ENCODE assay signal across 31 cellular contexts in genomic region chr4:94791701-94792100, GRCh38. TPM values are rescaled to one million over a fixed set of nuclear protein-coding genes. Genes with fewer than 3 reads are reported as not detected.
"Had no signal": no experiment of that assay in that cellular context is flagged by ENCODE, and none has a peak within 500 bp of the region (broad histone marks: within the 10 kb centered on the region; RNA-seq: fewer than 3 reads in every experiment).

No MANE protein-coding gene starts in this region.

- H3K79me2 ChIP-seq: parathyroid adenoma had no signal

- H3K4me3 ChIP-seq: neural progenitor cell, ovary, psoas muscle, right lobe of liver, sigmoid colon, smooth muscle cell, spleen, stomach, suprapubic skin, testis, tibial artery, transverse colon, upper lobe of right lung, uterus had no signal

- H3K9me3 ChIP-seq: ovary, psoas muscle, right lobe of liver, sigmoid colon, spleen, stomach, suprapubic skin, testis, tibial artery, transverse colon, upper lobe of right lung, uterus had no signal

- H3K4me1 ChIP-seq: neural progenitor cell, parathyroid adenoma, psoas muscle, right lobe of liver, sigmoid colon, spleen, stomach, suprapubic skin, testis, tibial artery, transverse colon, upper lobe of right lung, uterus had no signal

- ATAC-seq: naive thymus-derived CD8-positive, alpha-beta T cell; natural killer cell treated with Interleukin-12 subunit alpha and Interleukin-12 subunit beta and Interleukin-15 and Interleukin-18, amount 100 ng/mL, for 72 hours; psoas muscle; right cardiac atrium; right lobe of liver; stimulated activated effector memory CD8-positive, alpha-beta T cell treated with anti-CD3 and anti-CD28 coated beads, Interleukin-12 subunit alpha, Interleukin-12 subunit beta, amount 100 ng/mL, for 72 hours; stimulated activated naive B cell treated with anti-CD40 and anti-IgM and Interleukin-4, amounts not matched to agents 10 μg/mL and 1 μg/mL and 100 μg/mL, for 72 hours; upper lobe of right lung had no signal

- H3K27ac Mint-ChIP-seq: naive B cell; naive thymus-derived CD8-positive, alpha-beta T cell; natural killer cell treated with Interleukin-12 subunit alpha and Interleukin-12 subunit beta and Interleukin-15 and Interleukin-18, amount 100 ng/mL, for 72 hours; neural progenitor cell; progenitor cell of endocrine pancreas; stimulated activated effector memory CD8-positive, alpha-beta T cell treated with anti-CD3 and anti-CD28 coated beads, Interleukin-12 subunit alpha, Interleukin-12 subunit beta, amount 100 ng/mL, for 72 hours; stimulated activated naive B cell treated with anti-CD40 and anti-IgM and Interleukin-4, amounts not matched to agents 10 μg/mL and 1 μg/mL and 100 μg/mL, for 72 hours; stimulated activated naive CD8-positive, alpha-beta T cell treated with anti-CD3 and anti-CD28 coated beads, Interleukin-15, Interleukin-2, amounts not matched to agents 100 ng/mL and 50 ng/mL, for 24 hours; type B pancreatic cell had no signal

- H3K27me3 ChIP-seq: neural progenitor cell, ovary, right lobe of liver, sigmoid colon, spleen, stomach, suprapubic skin, testis, tibial artery, transverse colon, upper lobe of right lung, uterus had no signal

- H3K27ac ChIP-seq: neural progenitor cell, ovary, parathyroid adenoma, psoas muscle, right lobe of liver, sigmoid colon, spleen, stomach, suprapubic skin, testis, tibial artery, transverse colon, upper lobe of right lung, uterus had no signal

- H3K9ac ChIP-seq: neural progenitor cell, parathyroid adenoma had no signal

- H3K4me3 Mint-ChIP-seq: naive B cell; naive thymus-derived CD8-positive, alpha-beta T cell; natural killer cell treated with Interleukin-12 subunit alpha and Interleukin-12 subunit beta and Interleukin-15 and Interleukin-18, amount 100 ng/mL, for 72 hours; neural progenitor cell; stimulated activated effector memory CD8-positive, alpha-beta T cell treated with anti-CD3 and anti-CD28 coated beads, Interleukin-12 subunit alpha, Interleukin-12 subunit beta, amount 100 ng/mL, for 72 hours; stimulated activated naive B cell treated with anti-CD40 and anti-IgM and Interleukin-4, amounts not matched to agents 10 μg/mL and 1 μg/mL and 100 μg/mL, for 72 hours; stimulated activated naive CD8-positive, alpha-beta T cell treated with anti-CD3 and anti-CD28 coated beads, Interleukin-15, Interleukin-2, amounts not matched to agents 100 ng/mL and 50 ng/mL, for 24 hours; type B pancreatic cell had no signal

- H3K36me3 ChIP-seq: neural progenitor cell, ovary, right lobe of liver, sigmoid colon, spleen, stomach, suprapubic skin, tibial artery, transverse colon, upper lobe of right lung, uterus had no signal

- H3K27me3 Mint-ChIP-seq: naive B cell; naive thymus-derived CD8-positive, alpha-beta T cell; natural killer cell treated with Interleukin-12 subunit alpha and Interleukin-12 subunit beta and Interleukin-15 and Interleukin-18, amount 100 ng/mL, for 72 hours; progenitor cell of endocrine pancreas; stimulated activated naive B cell treated with anti-CD40 and anti-IgM and Interleukin-4, amounts not matched to agents 10 μg/mL and 1 μg/mL and 100 μg/mL, for 72 hours; stimulated activated naive CD8-positive, alpha-beta T cell treated with anti-CD3 and anti-CD28 coated beads, Interleukin-15, Interleukin-2, amounts not matched to agents 100 ng/mL and 50 ng/mL, for 24 hours; type B pancreatic cell had no signal

- H3K4me1 Mint-ChIP-seq: naive B cell; naive thymus-derived CD8-positive, alpha-beta T cell; neural progenitor cell; stimulated activated effector memory CD8-positive, alpha-beta T cell treated with anti-CD3 and anti-CD28 coated beads, Interleukin-12 subunit alpha, Interleukin-12 subunit beta, amount 100 ng/mL, for 72 hours; stimulated activated naive B cell treated with anti-CD40 and anti-IgM and Interleukin-4, amounts not matched to agents 10 μg/mL and 1 μg/mL and 100 μg/mL, for 72 hours had no signal

- H3K4me2 ChIP-seq: neural progenitor cell, smooth muscle cell had no signal

- DNase-seq: naive B cell; naive thymus-derived CD8-positive, alpha-beta T cell; occipital lobe; ovary; posterior cingulate gyrus; psoas muscle; right cardiac atrium; right lobe of liver; sigmoid colon; spleen; stimulated activated CD4-positive, alpha-beta T cell treated with anti-CD3 and anti-CD28 coated beads, Interleukin-15, amount 100 ng/mL, for 24 hours; stimulated activated CD4-positive, alpha-beta T cell treated with anti-CD3 and anti-CD28 coated beads, Interleukin-2, amount 100 ng/mL, for 24 hours; stimulated activated CD4-positive, alpha-beta T cell treated with anti-CD3 and anti-CD28 coated beads, Interleukin-2, amount 100 ng/mL, for 48 hours; stimulated activated CD4-positive, alpha-beta T cell treated with anti-CD3 and anti-CD28 coated beads, Interleukin-4, amount 100 ng/mL, for 24 hours; stimulated activated naive B cell treated with anti-CD40 and anti-IgM and Interleukin-4, amounts not matched to agents 10 μg/mL and 1 μg/mL and 100 μg/mL, for 72 hours; stimulated activated naive CD4-positive, alpha-beta T cell treated with Interleukin-2 at 50 U/mL for 16 hours; stomach; testis; tibial artery; transverse colon; upper lobe of right lung; uterus had no signal

- H3K36me3 Mint-ChIP-seq: naive B cell; naive thymus-derived CD8-positive, alpha-beta T cell; natural killer cell treated with Interleukin-12 subunit alpha and Interleukin-12 subunit beta and Interleukin-15 and Interleukin-18, amount 100 ng/mL, for 72 hours; stimulated activated effector memory CD8-positive, alpha-beta T cell treated with anti-CD3 and anti-CD28 coated beads, Interleukin-12 subunit alpha, Interleukin-12 subunit beta, amount 100 ng/mL, for 72 hours; stimulated activated naive B cell treated with anti-CD40 and anti-IgM and Interleukin-4, amounts not matched to agents 10 μg/mL and 1 μg/mL and 100 μg/mL, for 72 hours; type B pancreatic cell had no signal

- H2AFZ ChIP-seq: neural progenitor cell, parathyroid adenoma had no signal

- H3K9me3 Mint-ChIP-seq: naive B cell; natural killer cell treated with Interleukin-12 subunit alpha and Interleukin-12 subunit beta and Interleukin-15 and Interleukin-18, amount 100 ng/mL, for 72 hours; stimulated activated effector memory CD8-positive, alpha-beta T cell treated with anti-CD3 and anti-CD28 coated beads, Interleukin-12 subunit alpha, Interleukin-12 subunit beta, amount 100 ng/mL, for 72 hours; stimulated activated naive CD8-positive, alpha-beta T cell treated with anti-CD3 and anti-CD28 coated beads, Interleukin-15, Interleukin-2, amounts not matched to agents 100 ng/mL and 50 ng/mL, for 24 hours; type B pancreatic cell had no signal

RNA-seq across cellular contexts. Expression of gene BMPR1B, which starts 33.9 kb away (rescaled TPM):
- total RNA-seq: naive thymus-derived CD8-positive, alpha-beta T cell; natural killer cell treated with Interleukin-12 subunit alpha and Interleukin-12 subunit beta and Interleukin-15 and Interleukin-18, amount 100 ng/mL, for 72 hours had no signal
- polyA plus RNA-seq: naive thymus-derived CD8-positive, alpha-beta T cell had no signal
